ENCODE assay signal across 8 cellular contexts in genomic region chr10:5889624-5890518, GRCh38. TPM values are rescaled to one million over a fixed set of nuclear protein-coding genes. Genes with fewer than 3 reads are reported as not detected.
DNase-seq lines count a peak whose midpoint lies in the region; ATAC-seq and TF ChIP-seq lines count a peak whose summit lies in the region.

ANKRD16 (minus strand) TSS chr10:5889893; CDS start chr10:5889354, 539 bp downstream.
FBH1 (plus strand) TSS chr10:5890243; CDS start chr10:5890346, 103 bp downstream.

- H3K36me3 ChIP-seq in esophagus squamous epithelium, result peaks cover 0 to 45% (median 0%) of the 10 kb centered on the region in 3 donors

- DNase-seq in DMS79 (lab: John Stamatoyannopoulos, UW), result peak; percentile 79
- peak; percentile 97 for DNase-seq in KG1 (lab: John Stamatoyannopoulos, UW)
- peak; percentile 98 to 99 for DNase-seq in activated T-cell treated with anti-CD3 and anti-CD28 coated beads, Interleukin-2, amount 50 U/mL, for 72 hours
- DNase-seq in esophagus squamous epithelium (lab: John Stamatoyannopoulos, UW), result peak; percentile 78
- peak; percentile 99 for DNase-seq in myocyte (ENCODE audit: low read depth)
- peak; percentile 90 to 97 for DNase-seq in stimulated activated CD8-positive, alpha-beta memory T cell treated with anti-CD3 and anti-CD28 coated beads, Interleukin-7, amount 100 ng/mL, for 4 hours (ENCODE audit: low read depth in 2 of 2)

- no peaks in the 10 kb centered on the region for H3K27me3 ChIP-seq in esophagus squamous epithelium

- peak within 1 kb of the TSS; percentile 86 to 96 (median 95) for H3K27ac ChIP-seq in esophagus squamous epithelium

- H3K4me3 ChIP-seq in esophagus squamous epithelium, result peak within 1 kb of the TSS; percentile 59 to 92 (median 84)

- peaks cover 54% of the 10 kb centered on the region for H3K4me1 Mint-ChIP-seq in activated T-cell treated with anti-CD3 and anti-CD28 coated beads, Interleukin-2, amount 50 U/mL, for 72 hours (ENCODE audit: low read depth)

- WGBS in esophagus squamous epithelium, 2 donors, result 5% methylated on average over 4 of the region's 120 CpGs; no CpG with 5 or more reads in 1 of the 2 donors

- no peaks in the 10 kb centered on the region for H3K9me3 Mint-ChIP-seq in activated T-cell treated with anti-CD3 and anti-CD28 coated beads, Interleukin-2, amount 50 U/mL, for 72 hours

- peak within 1 kb of the TSS; percentile 94 for H3K4me3 Mint-ChIP-seq in activated T-cell treated with anti-CD3 and anti-CD28 coated beads, Interleukin-2, amount 50 U/mL, for 72 hours

- no peaks in the 10 kb centered on the region for H3K9me3 ChIP-seq in esophagus squamous epithelium

- TF ChIP-seq CTCF in esophagus squamous epithelium (IDR thresholded peaks at IDR 0.05), result peak in 1 of 6 experiments; percentile 15

- H3K4me1 ChIP-seq in esophagus squamous epithelium, result peaks cover 15 to 45% (median 24%) of the 10 kb centered on the region in 3 donors

- H3K27ac Mint-ChIP-seq in activated T-cell treated with anti-CD3 and anti-CD28 coated beads, Interleukin-2, amount 50 U/mL, for 72 hours, result peak within 1 kb of the TSS; percentile 92

- H3K36me3 Mint-ChIP-seq in activated T-cell treated with anti-CD3 and anti-CD28 coated beads, Interleukin-2, amount 50 U/mL, for 72 hours (ENCODE audit: insufficient read depth in 2 of 2), result peaks cover 3 to 17% of the 10 kb centered on the region in 2 donors

- H3K27me3 Mint-ChIP-seq in activated T-cell treated with anti-CD3 and anti-CD28 coated beads, Interleukin-2, amount 50 U/mL, for 72 hours (ENCODE audit: low read depth), result no peaks in the 10 kb centered on the region

- ATAC-seq in GM21737 (IDR thresholded peaks at IDR 0.05; ENCODE audit: unreplicated experiment), result peak; percentile 83
- peak; percentile 88 for ATAC-seq in activated T-cell treated with anti-CD3 and anti-CD28 coated beads, Interleukin-2, amount 50 U/mL, for 72 hours (replicated peaks in 1 of 2)

- peak in 2 of 4 donors; percentile 67 to 73 for TF ChIP-seq POLR2A in esophagus squamous epithelium (IDR thresholded peaks at IDR 0.05)

- intact Hi-C loops in esophagus squamous epithelium (cut with DNase I), result no loop called here

TF ChIP-seq in PFSK-1, 5 proteins besides CTCF, POLR2A, EP300 and RAD21:
- TF ChIP-seq POLR2AphosphoS5 (IDR thresholded peaks at IDR 0.05; ENCODE audit: low read depth, low read length) (peak; percentile 87), TAF1 (IDR thresholded peaks at IDR 0.05; ENCODE audit: borderline replicate concordance, insufficient read depth, low read length) (peak; percentile 74; the same call in 1 of the 2 replicates), SIN3A (IDR thresholded peaks at IDR 0.05; ENCODE audit: borderline replicate concordance, insufficient read depth, low read length) (no peak), FOXP2 (optimal IDR thresholded peaks at IDR 0.05; ENCODE audit: borderline replicate concordance, extremely low read depth, extremely low read length, insufficient read depth) (peak; percentile 56)
- TF ChIP-seq, protein P1, sequence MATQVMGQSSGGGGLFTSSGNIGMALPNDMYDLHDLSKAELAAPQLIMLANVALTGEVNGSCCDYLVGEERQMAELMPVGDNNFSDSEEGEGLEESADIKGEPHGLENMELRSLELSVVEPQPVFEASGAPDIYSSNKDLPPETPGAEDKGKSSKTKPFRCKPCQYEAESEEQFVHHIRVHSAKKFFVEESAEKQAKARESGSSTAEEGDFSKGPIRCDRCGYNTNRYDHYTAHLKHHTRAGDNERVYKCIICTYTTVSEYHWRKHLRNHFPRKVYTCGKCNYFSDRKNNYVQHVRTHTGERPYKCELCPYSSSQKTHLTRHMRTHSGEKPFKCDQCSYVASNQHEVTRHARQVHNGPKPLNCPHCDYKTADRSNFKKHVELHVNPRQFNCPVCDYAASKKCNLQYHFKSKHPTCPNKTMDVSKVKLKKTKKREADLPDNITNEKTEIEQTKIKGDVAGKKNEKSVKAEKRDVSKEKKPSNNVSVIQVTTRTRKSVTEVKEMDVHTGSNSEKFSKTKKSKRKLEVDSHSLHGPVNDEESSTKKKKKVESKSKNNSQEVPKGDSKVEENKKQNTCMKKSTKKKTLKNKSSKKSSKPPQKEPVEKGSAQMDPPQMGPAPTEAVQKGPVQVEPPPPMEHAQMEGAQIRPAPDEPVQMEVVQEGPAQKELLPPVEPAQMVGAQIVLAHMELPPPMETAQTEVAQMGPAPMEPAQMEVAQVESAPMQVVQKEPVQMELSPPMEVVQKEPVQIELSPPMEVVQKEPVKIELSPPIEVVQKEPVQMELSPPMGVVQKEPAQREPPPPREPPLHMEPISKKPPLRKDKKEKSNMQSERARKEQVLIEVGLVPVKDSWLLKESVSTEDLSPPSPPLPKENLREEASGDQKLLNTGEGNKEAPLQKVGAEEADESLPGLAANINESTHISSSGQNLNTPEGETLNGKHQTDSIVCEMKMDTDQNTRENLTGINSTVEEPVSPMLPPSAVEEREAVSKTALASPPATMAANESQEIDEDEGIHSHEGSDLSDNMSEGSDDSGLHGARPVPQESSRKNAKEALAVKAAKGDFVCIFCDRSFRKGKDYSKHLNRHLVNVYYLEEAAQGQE (IDR thresholded peaks at IDR 0.05; ENCODE audit: insufficient read depth in 1 of 2, low read depth in 2 of 2, low read length in 2 of 2), result no peak

RNA-seq across cellular contexts. Expression of gene ANKRD16, which starts in this region (rescaled TPM):
- polyA plus RNA-seq in PFSK-1 (2012; ENCODE audit: insufficient read length, low read depth), result 19.2 TPM
- total RNA-seq in activated T-cell treated with anti-CD3 and anti-CD28 coated beads, Interleukin-2, amount 50 U/mL, for 72 hours, result 1 to 10 TPM; 3.9 to 5.8 TPM
- total RNA-seq in esophagus squamous epithelium (10 to 100 TPM in 1 of 4 donors, 1 to 10 TPM in 3; 2.8 to 10.9 (median 5.1) TPM), myocyte (10.2 and 12.1 TPM in 2 replicates)
- 6.3 TPM for polyA plus RNA-seq in myocyte (2012)

RNA-seq across cellular contexts. Expression of gene FBH1, which starts in this region (rescaled TPM):
- 69.4 TPM for polyA plus RNA-seq in PFSK-1 (2012; ENCODE audit: insufficient read length, low read depth)
- total RNA-seq in activated T-cell treated with anti-CD3 and anti-CD28 coated beads, Interleukin-2, amount 50 U/mL, for 72 hours, result 10 to 100 TPM; 51.0 to 53.6 TPM
- total RNA-seq in esophagus squamous epithelium, result 10 to 100 TPM; 48.5 to 93.8 (median 54.1) TPM
- total RNA-seq in myocyte, result 69.3 and 75.2 TPM in 2 replicates
- polyA plus RNA-seq in myocyte (2012), result 45.0 TPM

Comparison
In these comparisons a context has a peak if more than half of its experiments do, and no peak if none do; other contexts are left out.
1. Peak in every context shown above with its lines: DNase-seq, ATAC-seq, H3K4me3 ChIP-seq and H3K27ac ChIP-seq.